20 cellular contexts compared by ENCODE assay signal in genomic region chr17:64177346-64178010, GRCh38. TPM values are rescaled to one million over a fixed set of nuclear protein-coding genes. Genes with fewer than 3 reads are reported as not detected.
DNase-seq lines count a peak whose midpoint lies in the region; TF ChIP-seq lines count a peak whose summit lies in the region.
"Had no signal": no experiment of that assay in that cellular context is flagged by ENCODE, and none has a peak within 500 bp of the region (broad histone marks: within the 10 kb centered on the region; RNA-seq: fewer than 3 reads in every experiment).

No MANE protein-coding gene starts in this region.

- H3K9ac ChIP-seq in liver (ENCODE audit: low read depth in 1 of 2, low read length in 2 of 2): no peak overlapping the region
- peak overlapping the region; percentile 47 for H3K9ac ChIP-seq in skeletal muscle satellite cell (ENCODE audit: low read depth, low read length)

- no peaks in the 10 kb centered on the region for H3K27me3 ChIP-seq in HL-60 (ENCODE audit: insufficient read depth, poor library complexity, severe bottlenecking)
- H3K27me3 ChIP-seq in ascending aorta: no peaks in the 10 kb centered on the region
- H3K27me3 ChIP-seq in liver (ENCODE audit: control insufficient read depth in 4 of 4, insufficient read depth in 4 of 4, low read length in 3 of 4): no peaks in the 10 kb centered on the region
- H3K27me3 ChIP-seq in skeletal muscle satellite cell (ENCODE audit: control insufficient read depth, insufficient read depth, low read length): no peaks in the 10 kb centered on the region
- no peaks in the 10 kb centered on the region for H3K27me3 ChIP-seq in effector memory CD4-positive, alpha-beta T cell (replicated peaks; ENCODE audit: control insufficient read depth, insufficient read depth, low read length, poor library complexity, severe bottlenecking)
- H3K27me3 ChIP-seq: esophagus squamous epithelium, gastroesophageal sphincter had no signal

- no peak overlapping the region for H3K4me3 ChIP-seq in HL-60 (replicated peaks; ENCODE audit: insufficient read depth, low read length)
- no peak overlapping the region for H3K4me3 ChIP-seq in ascending aorta
- no peak overlapping the region for H3K4me3 ChIP-seq in liver (ENCODE audit: low read depth in 1 of 3, low read length in 3 of 3)
- H3K4me3 ChIP-seq in skeletal muscle satellite cell (ENCODE audit: low read length): no peak overlapping the region
- H3K4me3 ChIP-seq in effector memory CD4-positive, alpha-beta T cell (ENCODE audit: insufficient read depth, low read depth, low read length, poor library complexity, severe bottlenecking): no peak overlapping the region
- H3K4me3 ChIP-seq: esophagus squamous epithelium, gastroesophageal sphincter, SK-N-MC had no signal

- 57% methylated on average over 7 of the region's 7 CpGs for WGBS in liver

- TF ChIP-seq CTCF in HL-60 (IDR thresholded peaks at IDR 0.05; ENCODE audit: insufficient read depth, low read length) (no peak), ascending aorta (IDR thresholded peaks at IDR 0.05) (no peak), liver (IDR thresholded peaks at IDR 0.05; ENCODE audit: low read depth, low read length, missing input control) (no peak)

- DNase-seq in HL-60 (ENCODE audit: low read depth in 1 of 2, low spot score in 1 of 2): no peak
- no peak for DNase-seq in ascending aorta (ENCODE audit: low spot score in 2 of 2)
- DNase-seq in activated CD8-positive, alpha-beta memory T cell treated with anti-CD3 and anti-CD28 coated beads, Interleukin-2, amount 50 U/mL, for 48 hours: no peak
- no peak for DNase-seq in NCI-H146 treated with DMSO at 0.1 percent for 48 hours (lab: John Stamatoyannopoulos, UW; ENCODE audit: unreplicated experiment)
- no peak for DNase-seq in GF-D8 (lab: John Stamatoyannopoulos, UW)
- DNase-seq in effector memory CD4-positive, alpha-beta T cell: no peak
- DNase-seq: activated CD4-positive, alpha-beta T cell treated with anti-CD3 and anti-CD28 coated beads, Interleukin-2, amount 50 U/mL, for 1 hour; CD4-positive, CD25-positive, alpha-beta regulatory T cell; endodermal cell; esophagus squamous epithelium; H9; KBM-7; NCI-H146; NCI-H2171; stimulated activated CD4-positive, alpha-beta T cell treated with anti-CD3 and anti-CD28 coated beads, Interleukin-4, amount 100 ng/mL, for 4 hours; stimulated activated naive CD4-positive, alpha-beta T cell had no signal

- no peak for TF ChIP-seq RAD21 in liver (IDR thresholded peaks at IDR 0.05)

- H3K4me2 ChIP-seq in skeletal muscle satellite cell (ENCODE audit: low read length): peak overlapping the region; percentile 38

- H3K4me1 ChIP-seq in ascending aorta (peaks cover 17 to 58% of the 10 kb centered on the region in 2 donors), liver (ENCODE audit: control insufficient read depth in 4 of 4, insufficient read depth in 4 of 4, low read length in 3 of 4) (peaks cover 13 to 69% (median 51%) of the 10 kb centered on the region in 4 donors), skeletal muscle satellite cell (ENCODE audit: control insufficient read depth, insufficient read depth, low read length) (peaks cover 43% of the 10 kb centered on the region)
- no peaks in the 10 kb centered on the region for H3K4me1 ChIP-seq in effector memory CD4-positive, alpha-beta T cell (ENCODE audit: control insufficient read depth, insufficient read depth, low read length, poor library complexity, severe bottlenecking)

- H3K27ac ChIP-seq in HL-60 (replicated peaks) (peak overlapping the region; percentile 83), ascending aorta (peak overlapping the region; percentile 84 to 85), liver (ENCODE audit: low read depth in 1 of 2, low read length in 2 of 2) (peak overlapping the region; percentile 21 to 62)
- H3K27ac ChIP-seq in effector memory CD4-positive, alpha-beta T cell (ENCODE audit: insufficient read depth, low read length, poor library complexity, severe bottlenecking): no peak overlapping the region
- H3K27ac ChIP-seq: esophagus squamous epithelium, SK-N-MC had no signal

- intact Hi-C loops in ascending aorta (cut with DNase I): loop anchor here (2.0 to 5.0 kb wide), 3 partner anchors 31 to 85 kb away; partner anchors contain the start of gene TEX2

- H3K9me3 ChIP-seq in ascending aorta: no peaks in the 10 kb centered on the region
- H3K9me3 ChIP-seq in liver (ENCODE audit: control insufficient read depth in 4 of 4, low read length in 3 of 4): no peaks in the 10 kb centered on the region
- H3K9me3 ChIP-seq in skeletal muscle satellite cell (replicated peaks; ENCODE audit: low read length): no peaks in the 10 kb centered on the region
- no peaks in the 10 kb centered on the region for H3K9me3 ChIP-seq in effector memory CD4-positive, alpha-beta T cell (ENCODE audit: control insufficient read depth, low read length)
- H3K9me3 ChIP-seq: esophagus squamous epithelium, gastroesophageal sphincter had no signal

- H3K36me3 ChIP-seq in ascending aorta (peaks cover 0 to 4% of the 10 kb centered on the region in 2 donors), liver (ENCODE audit: control insufficient read depth in 4 of 4, insufficient read depth in 3 of 4, low read depth in 1 of 4, low read length in 3 of 4) (peaks cover 0 to 4% (median 0%) of the 10 kb centered on the region in 4 donors), skeletal muscle satellite cell (ENCODE audit: insufficient read depth, low read length) (peaks cover 19% of the 10 kb centered on the region)
- no peaks in the 10 kb centered on the region for H3K36me3 ChIP-seq in effector memory CD4-positive, alpha-beta T cell (ENCODE audit: control insufficient read depth, insufficient read depth, low read length)

TF ChIP-seq in liver, 16 proteins besides CTCF, POLR2A, EP300 and RAD21:
- no peak for TF ChIP-seq JUND (IDR thresholded peaks at IDR 0.05)
- no peak for TF ChIP-seq NR2F2 (IDR thresholded peaks at IDR 0.05)
- no peak for TF ChIP-seq TAF1 (conservative IDR thresholded peaks at IDR 0.05)
- TF ChIP-seq EGR1 (IDR thresholded peaks at IDR 0.05; ENCODE audit: low read depth in 2 of 2): no peak
- no peak for TF ChIP-seq ATF3 (IDR thresholded peaks at IDR 0.05)
- no peak for TF ChIP-seq SP1 (IDR thresholded peaks at IDR 0.05)
- TF ChIP-seq FOXA2 (IDR thresholded peaks at IDR 0.05): no peak
- no peak for TF ChIP-seq RXRA (IDR thresholded peaks at IDR 0.05)
- TF ChIP-seq ZBTB33 (IDR thresholded peaks at IDR 0.05): no peak
- TF ChIP-seq, protein P1, sequence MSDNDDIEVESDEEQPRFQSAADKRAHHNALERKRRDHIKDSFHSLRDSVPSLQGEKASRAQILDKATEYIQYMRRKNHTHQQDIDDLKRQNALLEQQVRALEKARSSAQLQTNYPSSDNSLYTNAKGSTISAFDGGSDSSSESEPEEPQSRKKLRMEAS (IDR thresholded peaks at IDR 0.05): no peak
- TF ChIP-seq HNF4A (conservative IDR thresholded peaks at IDR 0.05): no peak
- TF ChIP-seq FOXA1 (IDR thresholded peaks at IDR 0.05): no peak
- no peak for TF ChIP-seq HNF4G (IDR thresholded peaks at IDR 0.05)
- no peak for TF ChIP-seq GABPA (IDR thresholded peaks at IDR 0.05 in 1 of 2, conservative IDR thresholded peaks at IDR 0.05 in 1 of 2)
- no peak for TF ChIP-seq REST (IDR thresholded peaks at IDR 0.05)
- TF ChIP-seq YY1 (IDR thresholded peaks at IDR 0.05): no peak

RNA-seq across cellular contexts. Expression of gene ERN1, which starts 47.5 kb away (rescaled TPM):
- total RNA-seq in ascending aorta (26.5 TPM), liver (10 to 100 TPM in 1 of 2 donors, 1 to 10 TPM in 1; 7.5 to 35.1 TPM)
- polyA plus RNA-seq in liver: 10 to 100 TPM in 1 of 2 donors, 1 to 10 TPM in 1; 6.3 to 22.3 TPM
- total RNA-seq in skeletal muscle satellite cell (2012; rRNA removed): 5.5 and 9.4 TPM in 2 replicates
